In the genomic region with DNA sequence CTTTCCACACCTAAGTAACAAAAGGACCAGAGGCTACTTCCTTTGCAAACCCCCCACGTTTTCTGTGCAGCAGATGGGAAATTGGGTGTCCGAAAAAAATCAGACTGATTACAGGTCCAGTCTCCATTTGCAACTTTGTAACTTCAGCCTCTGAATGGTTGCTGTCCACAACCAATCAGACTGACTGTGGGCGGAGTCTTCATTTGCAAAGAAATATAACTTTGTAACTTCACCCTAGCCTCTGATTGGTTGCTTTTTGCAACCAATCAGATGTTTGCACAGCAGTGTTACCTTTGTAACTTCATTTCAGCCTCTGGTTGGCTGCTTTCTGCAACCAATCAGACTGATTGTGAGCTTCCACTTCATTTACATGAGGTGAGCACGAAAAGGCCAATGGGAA, we compare ENCODE assay signal across 11 cellular contexts.
"Had no signal": no experiment of that assay in that cellular context is flagged by ENCODE, and none has a peak within 500 bp of the region (broad histone marks: within the 10 kb centered on the region; RNA-seq: fewer than 3 reads in every experiment).

No MANE protein-coding gene starts in this region.

- H3K27ac Mint-ChIP-seq: activated naive CD8-positive, alpha-beta T cell treated with anti-CD3 and anti-CD28 coated beads, Interleukin-2, amount 10 ng/mL, durations not matched to agents 7 days and 5 days had no signal

- H3K27ac ChIP-seq: right atrium auricular region, thyroid gland, uterus had no signal

- H3K9me3 ChIP-seq: right atrium auricular region, thyroid gland, uterus had no signal

- H3K27me3 Mint-ChIP-seq: activated naive CD8-positive, alpha-beta T cell treated with anti-CD3 and anti-CD28 coated beads, Interleukin-2, amount 10 ng/mL, durations not matched to agents 7 days and 5 days had no signal

- H3K4me3 Mint-ChIP-seq: activated naive CD8-positive, alpha-beta T cell treated with anti-CD3 and anti-CD28 coated beads, Interleukin-2, amount 10 ng/mL, durations not matched to agents 7 days and 5 days had no signal

- H3K36me3 ChIP-seq: uterus had no signal

- H3K4me3 ChIP-seq: lung, right atrium auricular region, smooth muscle cell, thyroid gland, uterus had no signal

- H3K4me1 Mint-ChIP-seq: activated naive CD8-positive, alpha-beta T cell treated with anti-CD3 and anti-CD28 coated beads, Interleukin-2, amount 10 ng/mL, durations not matched to agents 7 days and 5 days had no signal

- H3K9me3 Mint-ChIP-seq: activated naive CD8-positive, alpha-beta T cell treated with anti-CD3 and anti-CD28 coated beads, Interleukin-2, amount 10 ng/mL, durations not matched to agents 7 days and 5 days had no signal

- DNase-seq: activated gamma-delta T cell; activated naive CD8-positive, alpha-beta T cell treated with anti-CD3 and anti-CD28 coated beads, Interleukin-2, amount 10 ng/mL, durations not matched to agents 7 days and 5 days; activated T-cell treated with anti-CD3 and anti-CD28 coated beads, Interleukin-2, amount 50 U/mL, for 48 hours; dermis blood vessel endothelial cell; hippocampal formation; midbrain; thyroid gland; uterus had no signal

- H3K4me1 ChIP-seq: right atrium auricular region, thyroid gland, uterus had no signal

- H3K27me3 ChIP-seq: right atrium auricular region, thyroid gland, uterus had no signal
